21 cellular contexts compared by ENCODE assay signal in the genomic region with DNA sequence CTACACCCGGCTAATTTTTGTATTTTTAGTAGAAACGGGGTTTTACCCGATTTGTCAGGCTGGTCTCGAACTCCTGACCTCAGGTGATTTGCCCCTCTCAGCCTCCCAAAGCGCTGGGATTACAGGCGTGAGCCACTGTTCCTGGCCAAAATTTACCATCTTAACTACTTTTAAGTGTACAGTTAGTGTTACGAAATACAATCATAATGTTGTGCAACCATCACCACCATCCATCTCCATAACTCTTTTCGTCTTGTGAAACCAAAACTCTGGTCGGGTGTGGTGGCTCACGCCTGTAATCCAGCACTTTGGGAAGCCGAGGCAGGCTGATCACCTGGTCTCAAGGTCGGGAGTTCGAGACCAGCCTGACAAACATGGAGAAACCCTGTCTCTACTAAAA. TPM values are rescaled to one million over a fixed set of nuclear protein-coding genes. Genes with fewer than 3 reads are reported as not detected.
A peak's percentile ranks its signal among the peaks of the same experiment; 100 is the strongest.
DNase-seq lines count a peak whose midpoint lies in the region; ATAC-seq, FAIRE-seq and TF ChIP-seq lines count a peak whose summit lies in the region.
"Had no signal": no experiment of that assay in that cellular context is flagged by ENCODE, and none has a peak within 500 bp of the region (broad histone marks: within the 10 kb centered on the region; RNA-seq: fewer than 3 reads in every experiment).

No MANE protein-coding gene starts in this region.

- DNase-seq in SIG-M5 treated with dmso at 0.1 percent for 504 hours (lab: John Stamatoyannopoulos, UW; ENCODE audit: unreplicated experiment) = peak; percentile 13
- DNase-seq in SIG-M5 (lab: John Stamatoyannopoulos, UW) = no peak
- DNase-seq in MV-4-11 (lab: John Stamatoyannopoulos, UW) = peak; percentile 84
- DNase-seq in K562 (ENCODE audit: extremely low read depth in 1 of 4, low spot score in 3 of 4) = no peak
- DNase-seq in central memory CD4-positive, alpha-beta T cell = no peak
- DNase-seq in NCI-H1436 treated with DMSO at 0.1 percent for 48 hours (lab: John Stamatoyannopoulos, UW) = no peak
- DNase-seq in omental fat pad (ENCODE audit: low spot score) = no peak
- DNase-seq: 8988T; Caco-2; CD4-positive, alpha-beta T cell; GDM1; GOT3; NCI-H1105 treated with DMSO at 0.1 percent for 48 hours; NCI-H1694 treated with DMSO at 0.1 percent for 48 hours; NCI-H2227 treated with DMSO at 0.1 percent for 48 hours; NCI-H510A treated with DMSO at 0.1 percent for 48 hours; NCI-H82; Peyer's patch; SW 1271 had no signal

- H3K4me2 ChIP-seq in K562 (ENCODE audit: insufficient read depth, low read length) = no peak overlapping the region
- H3K4me2 ChIP-seq: KMS-11 had no signal

- H3K36me3 ChIP-seq in K562 (ENCODE audit: control insufficient read depth, insufficient read depth, low read length) = no peaks in the 10 kb centered on the region
- H3K36me3 ChIP-seq: Peyer's patch had no signal

- TF ChIP-seq EP300 in K562 (IDR thresholded peaks at IDR 0.05; ENCODE audit: low read length) = no peak

- intact Hi-C loops in K562 (cut with micrococcal nuclease) = no loop called here

- H3K4me1 ChIP-seq in K562 (replicated peaks in 1 of 2; ENCODE audit: control insufficient read depth in 2 of 2, insufficient read depth in 2 of 2, low read length in 2 of 2) = no peaks in the 10 kb centered on the region
- H3K4me1 ChIP-seq: Peyer's patch had no signal

- no peaks in the 10 kb centered on the region for H3K9me1 ChIP-seq in K562 (ENCODE audit: control insufficient read depth, insufficient read depth, low read length)

- no peak overlapping the region for H3K27ac ChIP-seq in K562 (ENCODE audit: extremely low read depth, low read depth, low read length)
- H3K27ac ChIP-seq: KMS-11, Peyer's patch had no signal

- no peak overlapping the region for H3K9ac ChIP-seq in K562 (ENCODE audit: insufficient read depth in 1 of 2, low read depth in 2 of 2, low read length in 2 of 2)
- H3K9ac ChIP-seq: KMS-11 had no signal

- no peak for TF ChIP-seq RAD21 in K562 (CRISPR knock-in tag; conservative IDR thresholded peaks at IDR 0.05 in 1 of 2, IDR thresholded peaks at IDR 0.05 in 1 of 2)

- no peak for FAIRE-seq in K562 (lab: Jason Lieb, UNC)

- no peak overlapping the region for H2AFZ ChIP-seq in K562 (ENCODE audit: low read depth, low read length)

- H3K27me3 ChIP-seq in K562 (ENCODE audit: control insufficient read depth in 2 of 2, insufficient read depth in 2 of 2, low read length in 2 of 2) = peaks cover 3 to 5% of the 10 kb centered on the region in 2 experiments; a peak in 2 of 5 replicates
- H3K27me3 ChIP-seq: Peyer's patch had no signal

- no peak for TF ChIP-seq POLR2A in K562 (conservative IDR thresholded peaks at IDR 0.05)

- no peaks in the 10 kb centered on the region for H4K20me1 ChIP-seq in K562 (replicated peaks; ENCODE audit: control insufficient read depth, insufficient read depth, low read length)

- CTCF ChIA-PET in K562 (lab: Yijun Ruan, JAX; ENCODE audit: low intra/inter-chr PET ratio) = no interaction called here

- no peak for TF ChIP-seq CTCF in K562 (IDR thresholded peaks at IDR 0.05 in 2 of 3, conservative IDR thresholded peaks at IDR 0.05 in 1 of 3; ENCODE audit: insufficient read depth in 2 of 3, low read depth in 1 of 3, low read length in 3 of 3)
- no peak for TF ChIP-seq CTCF in omental fat pad (IDR thresholded peaks at IDR 0.05)

- ATAC-seq in K562 (no peak), GM21515 (IDR thresholded peaks at IDR 0.05; ENCODE audit: unreplicated experiment) (no peak), omental fat pad (ENCODE audit: low FRiP score) (no peak)

- in situ Hi-C loops in K562 (cut with MboI) = no loop called here

- H3K9me3 ChIP-seq in K562 (replicated peaks; ENCODE audit: control insufficient read depth, insufficient read depth, low read depth, low read length) = peaks cover 4% of the 10 kb centered on the region; the same call in 1 of the 2 replicates

- WGBS in K562 (ENCODE audit: insufficient coverage, low coverage, missing lambda C conversion rate) = 12% methylated on average over 13 of the region's 13 CpGs

- BruUV-seq in K562 (replicated peaks; lab: Mats Ljungman, UMichigan) = no TSS peak

- POLR2A ChIA-PET in K562 (lab: Yijun Ruan, JAX) = no interaction called here

- no peaks in the 10 kb centered on the region for H3K79me2 ChIP-seq in K562 (ENCODE audit: control insufficient read depth, insufficient read depth, low read length)

- H3K4me3 ChIP-seq in K562 = no peak overlapping the region
- H3K4me3 ChIP-seq: Peyer's patch had no signal

TF ChIP-seq in K562, 482 proteins besides CTCF, POLR2A, EP300 and RAD21 (continues in another document):
- TF ChIP-seq, protein P1, sequence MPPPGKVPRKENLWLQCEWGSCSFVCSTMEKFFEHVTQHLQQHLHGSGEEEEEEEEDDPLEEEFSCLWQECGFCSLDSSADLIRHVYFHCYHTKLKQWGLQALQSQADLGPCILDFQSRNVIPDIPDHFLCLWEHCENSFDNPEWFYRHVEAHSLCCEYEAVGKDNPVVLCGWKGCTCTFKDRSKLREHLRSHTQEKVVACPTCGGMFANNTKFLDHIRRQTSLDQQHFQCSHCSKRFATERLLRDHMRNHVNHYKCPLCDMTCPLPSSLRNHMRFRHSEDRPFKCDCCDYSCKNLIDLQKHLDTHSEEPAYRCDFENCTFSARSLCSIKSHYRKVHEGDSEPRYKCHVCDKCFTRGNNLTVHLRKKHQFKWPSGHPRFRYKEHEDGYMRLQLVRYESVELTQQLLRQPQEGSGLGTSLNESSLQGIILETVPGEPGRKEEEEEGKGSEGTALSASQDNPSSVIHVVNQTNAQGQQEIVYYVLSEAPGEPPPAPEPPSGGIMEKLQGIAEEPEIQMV (tag; conservative IDR thresholded peaks at IDR 0.05; ENCODE audit: low read depth) = no peak
- no peak for TF ChIP-seq PRMT5 (CRISPR knock-in tag; IDR thresholded peaks at IDR 0.05)
- no peak for TF ChIP-seq CREM (IDR thresholded peaks at IDR 0.05; ENCODE audit: low read depth)
- TF ChIP-seq PPARD (CRISPR knock-in tag; IDR thresholded peaks at IDR 0.05) = no peak
- no peak for TF ChIP-seq ZKSCAN8 (CRISPR knock-in tag; IDR thresholded peaks at IDR 0.05)
- TF ChIP-seq, protein P2, sequence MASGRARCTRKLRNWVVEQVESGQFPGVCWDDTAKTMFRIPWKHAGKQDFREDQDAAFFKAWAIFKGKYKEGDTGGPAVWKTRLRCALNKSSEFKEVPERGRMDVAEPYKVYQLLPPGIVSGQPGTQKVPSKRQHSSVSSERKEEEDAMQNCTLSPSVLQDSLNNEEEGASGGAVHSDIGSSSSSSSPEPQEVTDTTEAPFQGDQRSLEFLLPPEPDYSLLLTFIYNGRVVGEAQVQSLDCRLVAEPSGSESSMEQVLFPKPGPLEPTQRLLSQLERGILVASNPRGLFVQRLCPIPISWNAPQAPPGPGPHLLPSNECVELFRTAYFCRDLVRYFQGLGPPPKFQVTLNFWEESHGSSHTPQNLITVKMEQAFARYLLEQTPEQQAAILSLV (tag; IDR thresholded peaks at IDR 0.05) = peak; percentile 66; the same call in 1 of the 2 replicates
- TF ChIP-seq ZZZ3 (IDR thresholded peaks at IDR 0.05) = no peak
- TF ChIP-seq CBFA2T3 (IDR thresholded peaks at IDR 0.05) = no peak
- no peak for TF ChIP-seq CBX1 (IDR thresholded peaks at IDR 0.05; ENCODE audit: low read depth)
- no peak for TF ChIP-seq KHSRP (IDR thresholded peaks at IDR 0.05)

RNA-seq across cellular contexts. Expression of gene ZBTB40, which starts 14.1 kb away (rescaled TPM):
- 58.0 and 66.5 TPM in 2 replicates for total RNA-seq in K562 (2011; cell fraction: chromatin; rRNA removed; ENCODE audit: low replicate concordance)
- total RNA-seq in K562 (2011; cell fraction: nucleolus; rRNA removed) = 22.5 and 26.7 TPM in 2 replicates
- 28.2 and 29.6 TPM in 2 replicates for total RNA-seq in K562 (2011; cell fraction: nucleoplasm; rRNA removed)
- total RNA-seq in K562 (2014; rRNA removed) = 16.3 and 18.7 TPM in 2 replicates
- 18.0 and 18.8 TPM in 2 replicates for total RNA-seq in K562 (2014; rRNA removed; fragmentation: Illumina TruSeq; extraction: Trizol)
- total RNA-seq in K562 (2015; rRNA removed; fragmentation: Illumina TruSeq; extraction: Trizol) = 21.9 and 22.3 TPM in 2 replicates
- 25.3 and 26.0 TPM in 2 replicates for total RNA-seq in K562 (2021)
- 11.1 and 12.3 TPM in 2 replicates for polyA plus RNA-seq in K562 (2011; rRNA removed)
- polyA plus RNA-seq in K562 (2011; cell fraction: cytosol; rRNA removed) = 7.7 and 9.6 TPM in 2 replicates
- polyA plus RNA-seq in K562 (2011; cell fraction: nucleus; rRNA removed) = 54.9 and 86.0 TPM in 2 replicates
- polyA plus RNA-seq in K562 (2012) = 14.2 and 17.0 TPM in 2 replicates
- polyA plus RNA-seq in K562 (2014; fragmentation: Illumina TruSeq; extraction: Trizol) = 20.1 and 22.9 TPM in 2 replicates
- polyA plus RNA-seq in K562 (2014; fragmentation: Nextera tagmentation; extraction: Ambion mirVana) = 1 to 10 TPM; 2.6 to 5.1 TPM
- polyA plus RNA-seq in K562 (2014; rRNA removed) = 21.2 and 21.8 TPM in 2 replicates
- polyA minus RNA-seq in K562 (2011; rRNA and poly(A)+ RNA removed) = 17.6 and 19.0 TPM in 2 replicates
- polyA minus RNA-seq in K562 (2011; cell fraction: cytosol; rRNA and poly(A)+ RNA removed) = 8.6 and 10.1 TPM in 2 replicates
- 18.2 and 27.2 TPM in 2 replicates for polyA minus RNA-seq in K562 (2011; cell fraction: nucleus; rRNA and poly(A)+ RNA removed)
- total RNA-seq in omental fat pad = 10 to 100 TPM; 13.2 to 19.9 (median 17.8) TPM

Comparison
In these comparisons a context has a peak if more than half of its experiments do, and no peak if none do; other contexts are left out.
1. DNase-seq: peak in SIG-M5 treated with dmso at 0.1 percent for 504 hours (single experiment) and MV-4-11 (single experiment); none in SIG-M5 (single experiment), K562 (0 of 4), central memory CD4-positive, alpha-beta T cell (single experiment), NCI-H1436 treated with DMSO at 0.1 percent for 48 hours (single experiment) and omental fat pad (single experiment).